Comparison of ENCODE assay signal across 8 cellular contexts in genomic region chr12:100142851-100143559, GRCh38. TPM values are rescaled to one million over a fixed set of nuclear protein-coding genes. Genes with fewer than 3 reads are reported as not detected.
A peak's percentile ranks its signal among the peaks of the same experiment; 100 is the strongest.
DNase-seq lines count a peak whose midpoint lies in the region; ATAC-seq and TF ChIP-seq lines count a peak whose summit lies in the region.

BLTP3B (minus strand) TSS chr12:100142874; CDS start chr12:100142635, 239 bp downstream.

- H3K9me3 ChIP-seq in heart right ventricle, result no peaks in the 10 kb centered on the region

- H3K36me3 Mint-ChIP-seq in type B pancreatic cell, result no peaks in the 10 kb centered on the region

- no peak for TF ChIP-seq CTCF in GM13976 (IDR thresholded peaks at IDR 0.05; ENCODE audit: borderline replicate concordance, control extremely low read depth, extremely low read depth, insufficient read depth, missing control alignments)
- no peak for TF ChIP-seq CTCF in heart right ventricle (IDR thresholded peaks at IDR 0.05)
- TF ChIP-seq CTCF in type B pancreatic cell (conservative IDR thresholded peaks at IDR 0.05), result no peak

- H3K4me3 Mint-ChIP-seq in type B pancreatic cell, result peak within 1 kb of the TSS; percentile 99

- H3K27me3 Mint-ChIP-seq in type B pancreatic cell, result no peaks in the 10 kb centered on the region

- in situ Hi-C loops in GM13976 (cut with MboI; ENCODE audit: low sequenced_read_pairs, unreplicated experiment), result no loop called here

- H3K9me3 Mint-ChIP-seq in type B pancreatic cell, result no peaks in the 10 kb centered on the region

- H3K4me1 Mint-ChIP-seq in type B pancreatic cell (ENCODE audit: unreplicated experiment), result peaks cover 20% of the 10 kb centered on the region

- DNase-seq in GM13976 (ENCODE audit: low spot score) (peak; percentile 93), NCI-H1436 treated with DMSO at 0.1 percent for 48 hours (lab: John Stamatoyannopoulos, UW) (peak; percentile 25), heart right ventricle (peak; percentile 93 to 94), posterior vena cava (ENCODE audit: low spot score) (peak; percentile 97), type B pancreatic cell (ENCODE audit: extremely low spot score, unreplicated experiment) (peak; percentile 90)

- intact Hi-C loops in T-helper 1 cell treated with Interleukin-12 subunit alpha and Interleukin-12 subunit beta and Interleukin-4 antibody, amounts not matched to agents 30 ng/mL and 1 ng/mL, for 36 hours (cut with micrococcal nuclease), result loop anchor here (1.0 to 5.0 kb wide), 8 partner anchors 11 to 1626 kb away; partner anchors contain the start of genes ACTR6, APAF1, GAS2L3 and IKBIP
- intact Hi-C loops in heart right ventricle (cut with DNase I), result loop anchor here in 6 of 10 donors (2.0 to 5.0 kb wide), 3 partner anchors 54 to 124 kb away; partner anchors contain the start of genes ACTR6 (in 4 of the 6), DEPDC4 (in 1 of the 6) and SCYL2 (in 1 of the 6)
- intact Hi-C loops in posterior vena cava (cut with DNase I), result loop anchor here in 1 of 2 donors (10.0 kb wide), 1 partner anchor 52 kb away; no protein-coding TSS in a partner anchor

- peak within 1 kb of the TSS; percentile 73 to 98 (median 97) for H3K4me3 ChIP-seq in heart right ventricle

- H3K4me1 ChIP-seq in heart right ventricle, result peaks cover 2 to 46% (median 26%) of the 10 kb centered on the region in 9 donors

- peak; percentile 76 for ATAC-seq in HG02852 (IDR thresholded peaks at IDR 0.05; ENCODE audit: unreplicated experiment)
- ATAC-seq in heart right ventricle, result peak; percentile 98 to 100 (median 98)

- peak within 1 kb of the TSS; percentile 97 for H3K27ac Mint-ChIP-seq in type B pancreatic cell

- H3K27ac ChIP-seq in adipose tissue (ENCODE audit: low read depth, low read length) (peak within 1 kb of the TSS; percentile 96), heart right ventricle (peak within 1 kb of the TSS; percentile 83 to 99 (median 97))

- no peaks in the 10 kb centered on the region for H3K27me3 ChIP-seq in heart right ventricle

- WGBS in adipose tissue, 3 donors, result 24 to 29% (median 29%) methylated on average over 27 to 35 of the region's 35 CpGs
- 26 to 34% methylated on average over 27 to 34 of the region's 35 CpGs for WGBS in heart right ventricle, 2 donors

- H3K36me3 ChIP-seq in heart right ventricle, result no peaks in the 10 kb centered on the region

RNA-seq across cellular contexts. Expression of gene BLTP3B, which starts in this region (rescaled TPM):
- total RNA-seq in T-helper 1 cell treated with Interleukin-12 subunit alpha and Interleukin-12 subunit beta and Interleukin-4 antibody, amounts not matched to agents 30 ng/mL and 1 ng/mL, for 36 hours, result 37.0 and 39.2 TPM in 2 replicates
- 10 to 100 TPM in 1 of 3 donors, 1 to 10 TPM in 2; 2.6 to 21.7 (median 9.6) TPM for polyA plus RNA-seq in adipose tissue
- total RNA-seq in heart right ventricle, result 10 to 100 TPM; 12.2 to 18.0 (median 15.2) TPM
- 1 to 10 TPM; 6.0 to 9.9 TPM for polyA plus RNA-seq in heart right ventricle
- 10 to 100 TPM; 45.0 to 88.6 TPM for total RNA-seq in posterior vena cava
- total RNA-seq in type B pancreatic cell (ENCODE audit: low replicate concordance), result 12.0 and 19.5 TPM in 2 replicates

Comparison
In these comparisons a context has a peak if more than half of its experiments do, and no peak if none do; other contexts are left out.
1. Peak in every context shown above with its lines: DNase-seq, ATAC-seq, H3K4me3 ChIP-seq and H3K27ac ChIP-seq.
2. DNase-seq: peak in every context shown above with its lines; median percentile 97 in posterior vena cava; 94 in heart right ventricle; 93 in GM13976; 90 in type B pancreatic cell; 25 in NCI-H1436 treated with DMSO at 0.1 percent for 48 hours.